In the genomic region with DNA sequence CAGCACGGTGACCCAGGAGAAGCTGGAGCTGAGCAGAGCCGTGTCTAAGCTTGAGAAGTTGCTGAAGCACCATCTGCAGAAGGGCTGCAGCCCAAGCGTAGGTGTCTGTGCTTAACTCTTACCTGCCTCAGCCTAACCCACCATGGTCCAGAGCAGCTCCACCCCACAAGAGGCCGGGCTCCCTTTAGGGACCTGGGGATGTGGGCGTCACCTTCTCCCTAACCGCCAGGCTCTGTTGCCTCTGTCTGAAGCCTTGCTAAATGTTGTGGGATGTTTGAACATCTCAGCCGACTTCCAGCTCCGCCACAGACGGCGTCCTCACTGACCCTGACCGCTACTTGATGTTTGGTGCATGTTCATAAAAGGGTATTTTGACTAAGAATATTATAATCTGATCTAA, we compare ENCODE assay signal across 19 cellular contexts.
"Had no signal": no experiment of that assay in that cellular context is flagged by ENCODE, and none has a peak within 500 bp of the region (broad histone marks: within the 10 kb centered on the region; RNA-seq: fewer than 3 reads in every experiment).

No MANE protein-coding gene starts in this region.

- H3K27me3 Mint-ChIP-seq: effector memory CD8-positive, alpha-beta T cell; stimulated activated memory B cell treated with anti-CD40 and anti-IgM and Interleukin-4, amounts not matched to agents 10 μg/mL and 1 μg/mL and 100 μg/mL, for 72 hours; stimulated activated naive CD8-positive, alpha-beta T cell treated with anti-CD3 and anti-CD28 coated beads, Interleukin-15, Interleukin-2, amounts not matched to agents 100 ng/mL and 50 ng/mL, for 24 hours had no signal

- H3K27ac ChIP-seq: epithelial cell of prostate, esophagus squamous epithelium, psoas muscle, right lobe of liver, tibial artery, upper lobe of left lung, uterus had no signal

- H3K36me3 ChIP-seq: uterus had no signal

- ATAC-seq: effector memory CD8-positive, alpha-beta T cell; psoas muscle; right lobe of liver; stimulated activated memory B cell treated with anti-CD40 and anti-IgM and Interleukin-4, amounts not matched to agents 10 μg/mL and 1 μg/mL and 100 μg/mL, for 72 hours had no signal

- H3K9me3 ChIP-seq: esophagus squamous epithelium, psoas muscle, right lobe of liver, tibial artery, upper lobe of left lung, uterus had no signal

- DNase-seq: effector memory CD8-positive, alpha-beta T cell; esophagus squamous epithelium; foreskin fibroblast; hippocampal formation; kidney glomerular epithelial cell; midbrain; retina; right lobe of liver; stimulated activated CD4-positive, alpha-beta T cell treated with anti-CD3 and anti-CD28 coated beads, Interleukin-15, amount 100 ng/mL, for 24 hours; stimulated activated CD4-positive, alpha-beta T cell treated with anti-CD3 and anti-CD28 coated beads, Interleukin-1b, Interleukin-23, amount 100 ng/mL, for 48 hours; stimulated activated CD4-positive, alpha-beta T cell treated with anti-CD3 and anti-CD28 coated beads, Interleukin-4, amount 100 ng/mL, for 24 hours; tibial artery; upper lobe of left lung; uterus had no signal

- H3K27me3 ChIP-seq: esophagus squamous epithelium, right lobe of liver, tibial artery, upper lobe of left lung, uterus had no signal

- H3K4me3 Mint-ChIP-seq: effector memory CD8-positive, alpha-beta T cell; nephron; stimulated activated memory B cell treated with anti-CD40 and anti-IgM and Interleukin-4, amounts not matched to agents 10 μg/mL and 1 μg/mL and 100 μg/mL, for 72 hours; stimulated activated naive CD8-positive, alpha-beta T cell treated with anti-CD3 and anti-CD28 coated beads, Interleukin-15, Interleukin-2, amounts not matched to agents 100 ng/mL and 50 ng/mL, for 24 hours had no signal

- H3K9me3 Mint-ChIP-seq: effector memory CD8-positive, alpha-beta T cell; nephron; stimulated activated memory B cell treated with anti-CD40 and anti-IgM and Interleukin-4, amounts not matched to agents 10 μg/mL and 1 μg/mL and 100 μg/mL, for 72 hours; stimulated activated naive CD8-positive, alpha-beta T cell treated with anti-CD3 and anti-CD28 coated beads, Interleukin-15, Interleukin-2, amounts not matched to agents 100 ng/mL and 50 ng/mL, for 24 hours had no signal

- H3K27ac Mint-ChIP-seq: nephron; stimulated activated memory B cell treated with anti-CD40 and anti-IgM and Interleukin-4, amounts not matched to agents 10 μg/mL and 1 μg/mL and 100 μg/mL, for 72 hours had no signal

- H3K4me3 ChIP-seq: esophagus squamous epithelium, psoas muscle, right lobe of liver, tibial artery, upper lobe of left lung, uterus had no signal

- H3K4me1 Mint-ChIP-seq: nephron had no signal

- H3K4me1 ChIP-seq: esophagus squamous epithelium, right lobe of liver, tibial artery, upper lobe of left lung, uterus had no signal
